ENCODE assay signal across 8 cellular contexts in genomic region chr1:150233359-150234308, GRCh38. TPM values are rescaled to one million over a fixed set of nuclear protein-coding genes. Genes with fewer than 3 reads are reported as not detected.
DNase-seq lines count a peak whose midpoint lies in the region; ATAC-seq and TF ChIP-seq lines count a peak whose summit lies in the region.

No MANE protein-coding gene starts in this region.

- peaks cover 0 to 16% of the 10 kb centered on the region in 2 donors for H3K4me1 ChIP-seq in right atrium auricular region
- H3K4me1 ChIP-seq in ectodermal cell (ENCODE audit: control insufficient read depth, insufficient read depth, low read length) = no peaks in the 10 kb centered on the region
- no peaks in the 10 kb centered on the region for H3K4me1 ChIP-seq in aorta (ENCODE audit: control insufficient read depth in 1 of 2, insufficient read depth in 2 of 2, low read length in 2 of 2)

- intact Hi-C loops in cardiac septum (cut with DNase I) = no loop called here
- intact Hi-C loops in aorta (cut with DNase I) = loop anchor here in 1 of 2 donors (5.0 kb wide), 1 partner anchor 71 kb away; no protein-coding TSS in a partner anchor

- peaks cover 16 to 20% (median 19%) of the 10 kb centered on the region in 3 donors for H3K4me1 Mint-ChIP-seq in T-cell
- peaks cover 23% of the 10 kb centered on the region for H3K4me1 Mint-ChIP-seq in nephron progenitor cell

- POLR2A ChIA-PET in T-cell (lab: Charles Lee) = interaction anchor here in 1 of 2 donors (0.6 to 1.0 kb wide), 7 partner anchors 18 to 1018 kb away, joined by 3 to 11 read pairs (median 7); a partner anchor contains a TSS

- ATAC-seq in T-cell (replicated peaks in 1 of 4) (no peak), aorta (ENCODE audit: low FRiP score) (no peak), GM19395 (IDR thresholded peaks at IDR 0.05; ENCODE audit: unreplicated experiment) (no peak), HG03025 (IDR thresholded peaks at IDR 0.05; ENCODE audit: low FRiP score, unreplicated experiment) (no peak)

- H3K36me3 Mint-ChIP-seq in T-cell (peaks cover 3% of the 10 kb centered on the region), nephron progenitor cell (ENCODE audit: low read depth) (peaks cover 32% of the 10 kb centered on the region)

- TF ChIP-seq CTCF in right atrium auricular region (IDR thresholded peaks at IDR 0.05) (no peak), nephron progenitor cell (IDR thresholded peaks at IDR 0.05) (no peak)

- H3K9me3 ChIP-seq in right atrium auricular region = no peaks in the 10 kb centered on the region
- H3K9me3 ChIP-seq in ectodermal cell (ENCODE audit: control insufficient read depth, low read length) = no peaks in the 10 kb centered on the region
- no peaks in the 10 kb centered on the region for H3K9me3 ChIP-seq in aorta (ENCODE audit: control insufficient read depth, low read length)

- H3K27ac ChIP-seq in right atrium auricular region (peak overlapping the region; percentile 95 to 96), ectodermal cell (ENCODE audit: insufficient read depth, low read depth, low read length, poor library complexity, severe bottlenecking) (peak overlapping the region; percentile 65), aorta (ENCODE audit: low read depth in 1 of 2, low read length in 2 of 2) (peak overlapping the region; percentile 39 to 93)

- H3K9me3 Mint-ChIP-seq in T-cell (no peaks in the 10 kb centered on the region), nephron progenitor cell (no peaks in the 10 kb centered on the region)

- H3K27me3 Mint-ChIP-seq in T-cell = no peaks in the 10 kb centered on the region
- H3K27me3 Mint-ChIP-seq in nephron progenitor cell (ENCODE audit: low read depth, poor library complexity) = peaks cover 6% of the 10 kb centered on the region

- 46 to 61% methylated on average over 8 to 14 of the region's 15 CpGs for WGBS in ectodermal cell, 2 experiments
- WGBS in aorta, 2 donors = 1 to 3% methylated on average over 15 of the region's 15 CpGs

- DNase-seq in right atrium auricular region (ENCODE audit: low spot score) (no peak), cardiac septum (ENCODE audit: low spot score) (no peak), T-cell (peak in 3 of 34 experiments; percentile 7 to 16 (median 11)), nephron progenitor cell (no peak), aorta (peak in 1 of 2 donors; percentile 68)

- peak overlapping the region; percentile 84 to 88 for H3K4me3 ChIP-seq in right atrium auricular region
- peak overlapping the region; percentile 89 for H3K4me3 ChIP-seq in ectodermal cell (ENCODE audit: insufficient read depth, low read depth, low read length)
- peak overlapping the region; percentile 90 to 94 for H3K4me3 ChIP-seq in aorta (ENCODE audit: low read length in 2 of 2)

- no peak overlapping the region for H3K4me3 Mint-ChIP-seq in T-cell
- no peak overlapping the region for H3K4me3 Mint-ChIP-seq in nephron progenitor cell

- H3K27ac Mint-ChIP-seq in T-cell = peak overlapping the region; percentile 96 to 98
- H3K27ac Mint-ChIP-seq in nephron progenitor cell = peak overlapping the region; percentile 93

- CTCF ChIA-PET in T-cell (lab: Charles Lee) = interaction anchor here in 1 of 2 donors (0.7 to 0.8 kb wide), 3 partner anchors 19 to 860 kb away, joined by 3 to 5 read pairs (median 5); no protein-coding TSS in a partner anchor

- no peaks in the 10 kb centered on the region for H3K27me3 ChIP-seq in right atrium auricular region
- no peaks in the 10 kb centered on the region for H3K27me3 ChIP-seq in ectodermal cell (ENCODE audit: control insufficient read depth, insufficient read depth, low read length, poor library complexity, severe bottlenecking)
- H3K27me3 ChIP-seq in aorta (ENCODE audit: control insufficient read depth in 1 of 2, insufficient read depth in 2 of 2, low read length in 1 of 2) = no peaks in the 10 kb centered on the region

- H3K36me3 ChIP-seq in right atrium auricular region (peaks cover 14% of the 10 kb centered on the region), ectodermal cell (ENCODE audit: control insufficient read depth, insufficient read depth, low read length) (peaks cover 6% of the 10 kb centered on the region), aorta (ENCODE audit: control insufficient read depth in 1 of 2, insufficient read depth in 2 of 2, low read length in 1 of 2) (no peaks in the 10 kb centered on the region)

RNA-seq across cellular contexts. Expression of gene ANP32E, which starts 2.3 kb away (rescaled TPM):
- total RNA-seq in right atrium auricular region = 10 to 100 TPM; 19.0 to 24.5 TPM
- total RNA-seq in cardiac septum = 55.3 TPM
- 10 to 100 TPM; 40.2 to 46.3 (median 44.9) TPM for total RNA-seq in T-cell
- 178 TPM for polyA plus RNA-seq in ectodermal cell (2013, experiment 1 of 4)
- 174 TPM for polyA plus RNA-seq in ectodermal cell (2013, experiment 2 of 4)
- 114 TPM for polyA plus RNA-seq in ectodermal cell (2013, experiment 3 of 4)
- 118 TPM for polyA plus RNA-seq in ectodermal cell (2013, experiment 4 of 4)
- 10 to 100 TPM; 32.9 to 37.1 TPM for total RNA-seq in aorta
- 10 to 100 TPM; 24.6 to 44.8 TPM for polyA plus RNA-seq in aorta

RNA-seq across cellular contexts. Expression of gene CA14, which starts 23.9 kb away (rescaled TPM):
- total RNA-seq in right atrium auricular region (1 to 10 TPM; 4.2 to 5.7 TPM), cardiac septum (0.51 TPM), T-cell (not detected), aorta (not detected)
- polyA plus RNA-seq in ectodermal cell (2013, experiment 1 of 4) = 90.5 TPM
- 92.7 TPM for polyA plus RNA-seq in ectodermal cell (2013, experiment 2 of 4)
- polyA plus RNA-seq in ectodermal cell (2013, experiment 3 of 4) = 88.7 TPM
- polyA plus RNA-seq in ectodermal cell (2013, experiment 4 of 4) = 105 TPM
- not detected for polyA plus RNA-seq in aorta

RNA-seq across cellular contexts. Expression of gene APH1A, which starts 35.2 kb away (rescaled TPM):
- total RNA-seq in right atrium auricular region (10 to 100 TPM; 60.6 to 64.9 TPM), cardiac septum (57.3 TPM), T-cell (100 to 1,000 TPM; 118 to 133 (median 124) TPM), aorta (10 to 100 TPM; 69.9 to 82.9 TPM)
- 112 TPM for polyA plus RNA-seq in ectodermal cell (2013, experiment 1 of 4)
- polyA plus RNA-seq in ectodermal cell (2013, experiment 2 of 4) = 116 TPM
- polyA plus RNA-seq in ectodermal cell (2013, experiment 3 of 4) = 80.7 TPM
- 96.0 TPM for polyA plus RNA-seq in ectodermal cell (2013, experiment 4 of 4)
- polyA plus RNA-seq in aorta = 10 to 100 TPM; 67.8 to 75.8 TPM

RNA-seq across cellular contexts. Expression of gene C1orf54, which starts 39.0 kb away (rescaled TPM):
- total RNA-seq in right atrium auricular region (10 to 100 TPM in 1 of 2 donors, 1 to 10 TPM in 1; 9.6 to 10.0 TPM), cardiac septum (11.9 TPM), T-cell (1 to 10 TPM; 2.1 to 4.1 (median 3.2) TPM), aorta (10 to 100 TPM; 33.0 to 34.9 TPM)
- 39.0 TPM for polyA plus RNA-seq in ectodermal cell (2013, experiment 1 of 4)
- 39.0 TPM for polyA plus RNA-seq in ectodermal cell (2013, experiment 2 of 4)
- polyA plus RNA-seq in ectodermal cell (2013, experiment 3 of 4) = 43.1 TPM
- polyA plus RNA-seq in ectodermal cell (2013, experiment 4 of 4) = 42.0 TPM
- polyA plus RNA-seq in aorta = 100 to 1,000 TPM; 102 to 278 TPM

RNA-seq across cellular contexts. Expression of gene CIART, which starts 48.7 kb away (rescaled TPM):
- 1 to 10 TPM; 4.0 to 4.2 TPM for total RNA-seq in right atrium auricular region
- 10.0 TPM for total RNA-seq in cardiac septum
- 1 to 10 TPM in 4 of 5 donors, under 1 TPM in 1; 0.63 to 2.9 (median 1.3) TPM for total RNA-seq in T-cell
- polyA plus RNA-seq in ectodermal cell (2013, experiment 1 of 4) = 12.6 TPM
- 10.2 TPM for polyA plus RNA-seq in ectodermal cell (2013, experiment 2 of 4)
- polyA plus RNA-seq in ectodermal cell (2013, experiment 3 of 4) = 12.8 TPM
- polyA plus RNA-seq in ectodermal cell (2013, experiment 4 of 4) = 15.8 TPM
- total RNA-seq in aorta = 1 to 10 TPM; 3.0 to 6.6 TPM
- polyA plus RNA-seq in aorta = 10 to 100 TPM in 1 of 2 donors, 1 to 10 TPM in 1; 5.3 to 18.0 TPM
